Comparison of ENCODE assay signal across 11 cellular contexts in the genomic region with DNA sequence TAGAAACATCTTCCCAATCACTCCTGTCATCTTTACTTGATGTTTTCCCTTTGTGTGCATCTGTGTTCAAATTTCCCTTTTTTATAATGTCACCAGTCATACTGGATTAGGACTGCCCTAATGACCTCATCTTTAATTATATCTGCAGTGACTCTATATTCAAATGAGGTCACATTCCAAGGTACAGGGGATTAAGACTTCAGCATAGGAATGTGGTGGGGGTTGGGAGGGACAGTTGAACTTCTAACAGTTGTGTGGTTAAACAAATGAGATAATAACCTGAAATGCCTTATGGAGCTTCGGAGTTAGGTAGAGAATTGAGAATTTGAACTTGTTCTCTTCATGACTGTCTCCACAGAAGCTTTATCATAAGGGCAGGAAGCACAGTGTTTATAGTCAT. TPM values are rescaled to one million over a fixed set of nuclear protein-coding genes. Genes with fewer than 3 reads are reported as not detected.
DNase-seq lines count a peak whose midpoint lies in the region; ATAC-seq, FAIRE-seq and TF ChIP-seq lines count a peak whose summit lies in the region.
"Had no signal": no experiment of that assay in that cellular context is flagged by ENCODE, and none has a peak within 500 bp of the region (broad histone marks: within the 10 kb centered on the region; RNA-seq: fewer than 3 reads in every experiment).

No MANE protein-coding gene starts in this region.

- no peaks in the 10 kb centered on the region for H3K27me3 Mint-ChIP-seq in activated T-helper 1 cell treated with anti-CD3 and anti-CD28 coated beads, Interleukin-12 subunit alpha, Interleukin-12 subunit beta, Interleukin-2, Interleukin-4 antibody, amounts not matched to agents 30 ng/mL and 10 ng/mL and 1 ng/mL, durations not matched to agents 14 hours and 24 hours and 36 hours (ENCODE audit: insufficient read depth)

- peaks cover 20% of the 10 kb centered on the region for H3K9me3 Mint-ChIP-seq in activated T-helper 1 cell treated with anti-CD3 and anti-CD28 coated beads, Interleukin-12 subunit alpha, Interleukin-12 subunit beta, Interleukin-2, Interleukin-4 antibody, amounts not matched to agents 30 ng/mL and 10 ng/mL and 1 ng/mL, durations not matched to agents 14 hours and 24 hours and 36 hours

- TF ChIP-seq CTCF in HEK293 (tag by site-specific recombination; IDR thresholded peaks at IDR 0.05) (no peak), lower lobe of right lung (IDR thresholded peaks at IDR 0.05) (no peak)

- TF ChIP-seq POLR2A in GM12892 (IDR thresholded peaks at IDR 0.05; ENCODE audit: low read depth, low read length) = no peak

- H3K27ac Mint-ChIP-seq in activated T-helper 1 cell treated with anti-CD3 and anti-CD28 coated beads, Interleukin-12 subunit alpha, Interleukin-12 subunit beta, Interleukin-2, Interleukin-4 antibody, amounts not matched to agents 30 ng/mL and 10 ng/mL and 1 ng/mL, durations not matched to agents 14 hours and 24 hours and 36 hours = no peak overlapping the region

- FAIRE-seq in GM12892 (lab: Jason Lieb, UNC) = no peak
- FAIRE-seq: endometrium had no signal

- H3K4me1 ChIP-seq in HEK293 (ENCODE audit: control insufficient read depth, insufficient read depth, low read length) = peaks cover 3% of the 10 kb centered on the region; the same call in 1 of the 2 replicates
- H3K4me1 ChIP-seq in lower lobe of right lung = peaks cover 19% of the 10 kb centered on the region

- H3K4me3 Mint-ChIP-seq in activated T-helper 1 cell treated with anti-CD3 and anti-CD28 coated beads, Interleukin-12 subunit alpha, Interleukin-12 subunit beta, Interleukin-2, Interleukin-4 antibody, amounts not matched to agents 30 ng/mL and 10 ng/mL and 1 ng/mL, durations not matched to agents 14 hours and 24 hours and 36 hours = no peak overlapping the region

- ATAC-seq in lower lobe of right lung (no peak), HG03442 (IDR thresholded peaks at IDR 0.05; ENCODE audit: unreplicated experiment) (no peak)

- H3K9me3 ChIP-seq in HEK293 (ENCODE audit: control insufficient read depth, insufficient read depth, low read depth, low read length) = no peaks in the 10 kb centered on the region
- H3K9me3 ChIP-seq in lower lobe of right lung = no peaks in the 10 kb centered on the region

- peaks cover 4% of the 10 kb centered on the region for H3K4me1 Mint-ChIP-seq in activated T-helper 1 cell treated with anti-CD3 and anti-CD28 coated beads, Interleukin-12 subunit alpha, Interleukin-12 subunit beta, Interleukin-2, Interleukin-4 antibody, amounts not matched to agents 30 ng/mL and 10 ng/mL and 1 ng/mL, durations not matched to agents 14 hours and 24 hours and 36 hours (ENCODE audit: low read depth)

- H3K4me3 ChIP-seq in HEK293 (ENCODE audit: low read depth, low read length) (no peak overlapping the region), lower lobe of right lung (no peak overlapping the region)

- CTCF ChIA-PET in HEK293 (lab: Yijun Ruan, JAX) = interaction anchor here (0.7 kb wide), 1 partner anchor 104 kb away, joined by 3 read pairs; no protein-coding TSS in a partner anchor

- intact Hi-C loops in lower lobe of right lung (cut with DNase I) = no loop called here
- intact Hi-C loops in activated T-helper 1 cell treated with anti-CD3 and anti-CD28 coated beads, Interleukin-12 subunit alpha, Interleukin-12 subunit beta, Interleukin-2, Interleukin-4 antibody, amounts not matched to agents 30 ng/mL and 10 ng/mL and 1 ng/mL, durations not matched to agents 14 hours and 24 hours and 36 hours (cut with micrococcal nuclease) = no loop called here

- H3K36me3 ChIP-seq in HEK293 (ENCODE audit: control insufficient read depth in 2 of 2, insufficient read depth in 1 of 2, low read length in 2 of 2) (no peaks in the 10 kb centered on the region), lower lobe of right lung (no peaks in the 10 kb centered on the region)

- DNase-seq in AG08396 (ENCODE audit: low spot score) = peak; percentile 8
- DNase-seq in amniotic epithelial cell (ENCODE audit: low read depth) = peak; percentile 63
- DNase-seq in iris pigment epithelial cell (ENCODE audit: low read depth) = peak; percentile 59
- no peak for DNase-seq in lower lobe of right lung
- DNase-seq in GM12892 (ENCODE audit: insufficient read length) = no peak
- DNase-seq in activated T-helper 1 cell treated with anti-CD3 and anti-CD28 coated beads, Interleukin-12 subunit alpha, Interleukin-12 subunit beta, Interleukin-2, Interleukin-4 antibody, amounts not matched to agents 30 ng/mL and 10 ng/mL and 1 ng/mL, durations not matched to agents 14 hours and 24 hours and 36 hours (ENCODE audit: low spot score) = no peak
- DNase-seq: C1 segment of cervical spinal cord, substantia nigra had no signal

- H3K36me3 Mint-ChIP-seq in activated T-helper 1 cell treated with anti-CD3 and anti-CD28 coated beads, Interleukin-12 subunit alpha, Interleukin-12 subunit beta, Interleukin-2, Interleukin-4 antibody, amounts not matched to agents 30 ng/mL and 10 ng/mL and 1 ng/mL, durations not matched to agents 14 hours and 24 hours and 36 hours (ENCODE audit: low read depth) = peaks cover 29% of the 10 kb centered on the region

- H3K27me3 ChIP-seq in lower lobe of right lung (ENCODE audit: low read depth) = no peaks in the 10 kb centered on the region

- POLR2A ChIA-PET in HEK293 (lab: Yijun Ruan, JAX) = interaction anchor here (1.5 kb wide), 1 partner anchor 22 kb away, joined by 3 read pairs; no protein-coding TSS in a partner anchor

- H3K27ac ChIP-seq in HEK293 (ENCODE audit: extremely low read depth, low read depth, low read length) = no peak overlapping the region
- no peak overlapping the region for H3K27ac ChIP-seq in lower lobe of right lung

TF ChIP-seq in HEK293, 187 proteins besides CTCF, POLR2A, EP300 and RAD21 (continues in another document):
- TF ChIP-seq KLF8 (tag by site-specific recombination; IDR thresholded peaks at IDR 0.05) (peak; percentile 88), ZNF48 (tag by site-specific recombination; IDR thresholded peaks at IDR 0.05) (no peak), ZNF692 (tag by site-specific recombination; IDR thresholded peaks at IDR 0.05) (peak; percentile 28; the same call in 1 of the 2 replicates), ZNF138 (tag by site-specific recombination; IDR thresholded peaks at IDR 0.05; ENCODE audit: borderline replicate concordance) (no peak), ZNF335 (tag by site-specific recombination; conservative IDR thresholded peaks at IDR 0.05) (0 out of 2 replicates have a peak, but pooled peaks have one; percentile 15), ZNF366 (tag by site-specific recombination; conservative IDR thresholded peaks at IDR 0.05) (peak; percentile 76), ZFP37 (tag by site-specific recombination; IDR thresholded peaks at IDR 0.05) (peak; percentile 79; the same call in 1 of the 2 replicates), PRDM6 (tag by site-specific recombination; IDR thresholded peaks at IDR 0.05) (peak; percentile 68), ZBTB20 (tag by site-specific recombination; IDR thresholded peaks at IDR 0.05) (no peak), ZNF629 (tag by site-specific recombination; IDR thresholded peaks at IDR 0.05) (peak; percentile 96), KLF10 (tag by site-specific recombination; IDR thresholded peaks at IDR 0.05) (0 out of 2 replicates have a peak, but pooled peaks have one; percentile 31)
- TF ChIP-seq, protein P1, sequence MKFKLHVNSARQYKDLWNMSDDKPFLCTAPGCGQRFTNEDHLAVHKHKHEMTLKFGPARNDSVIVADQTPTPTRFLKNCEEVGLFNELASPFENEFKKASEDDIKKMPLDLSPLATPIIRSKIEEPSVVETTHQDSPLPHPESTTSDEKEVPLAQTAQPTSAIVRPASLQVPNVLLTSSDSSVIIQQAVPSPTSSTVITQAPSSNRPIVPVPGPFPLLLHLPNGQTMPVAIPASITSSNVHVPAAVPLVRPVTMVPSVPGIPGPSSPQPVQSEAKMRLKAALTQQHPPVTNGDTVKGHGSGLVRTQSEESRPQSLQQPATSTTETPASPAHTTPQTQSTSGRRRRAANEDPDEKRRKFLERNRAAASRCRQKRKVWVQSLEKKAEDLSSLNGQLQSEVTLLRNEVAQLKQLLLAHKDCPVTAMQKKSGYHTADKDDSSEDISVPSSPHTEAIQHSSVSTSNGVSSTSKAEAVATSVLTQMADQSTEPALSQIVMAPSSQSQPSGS (tag by site-specific recombination; IDR thresholded peaks at IDR 0.05; ENCODE audit: low read depth) = peak; percentile 97

RNA-seq across cellular contexts. Expression of gene PAN3, which starts 23.0 kb away (rescaled TPM):
- 36.2 TPM for total RNA-seq in lower lobe of right lung
- polyA plus RNA-seq in GM12892 (2012; ENCODE audit: missing spikeins) = 20.8 TPM
- 36.1 and 37.0 TPM in 2 replicates for total RNA-seq in activated T-helper 1 cell treated with anti-CD3 and anti-CD28 coated beads, Interleukin-12 subunit alpha, Interleukin-12 subunit beta, Interleukin-2, Interleukin-4 antibody, amounts not matched to agents 30 ng/mL and 10 ng/mL and 1 ng/mL, durations not matched to agents 14 hours and 24 hours and 36 hours

Comparison
In these comparisons a context has a peak if more than half of its experiments do, and no peak if none do; other contexts are left out.
1. DNase-seq: peak in AG08396 (single experiment), amniotic epithelial cell (single experiment) and iris pigment epithelial cell (single experiment); none in lower lobe of right lung (single experiment), GM12892 (single experiment) and activated T-helper 1 cell treated with anti-CD3 and anti-CD28 coated beads, Interleukin-12 subunit alpha, Interleukin-12 subunit beta, Interleukin-2, Interleukin-4 antibody, amounts not matched to agents 30 ng/mL and 10 ng/mL and 1 ng/mL, durations not matched to agents 14 hours and 24 hours and 36 hours (single experiment).